In the genomic region with DNA sequence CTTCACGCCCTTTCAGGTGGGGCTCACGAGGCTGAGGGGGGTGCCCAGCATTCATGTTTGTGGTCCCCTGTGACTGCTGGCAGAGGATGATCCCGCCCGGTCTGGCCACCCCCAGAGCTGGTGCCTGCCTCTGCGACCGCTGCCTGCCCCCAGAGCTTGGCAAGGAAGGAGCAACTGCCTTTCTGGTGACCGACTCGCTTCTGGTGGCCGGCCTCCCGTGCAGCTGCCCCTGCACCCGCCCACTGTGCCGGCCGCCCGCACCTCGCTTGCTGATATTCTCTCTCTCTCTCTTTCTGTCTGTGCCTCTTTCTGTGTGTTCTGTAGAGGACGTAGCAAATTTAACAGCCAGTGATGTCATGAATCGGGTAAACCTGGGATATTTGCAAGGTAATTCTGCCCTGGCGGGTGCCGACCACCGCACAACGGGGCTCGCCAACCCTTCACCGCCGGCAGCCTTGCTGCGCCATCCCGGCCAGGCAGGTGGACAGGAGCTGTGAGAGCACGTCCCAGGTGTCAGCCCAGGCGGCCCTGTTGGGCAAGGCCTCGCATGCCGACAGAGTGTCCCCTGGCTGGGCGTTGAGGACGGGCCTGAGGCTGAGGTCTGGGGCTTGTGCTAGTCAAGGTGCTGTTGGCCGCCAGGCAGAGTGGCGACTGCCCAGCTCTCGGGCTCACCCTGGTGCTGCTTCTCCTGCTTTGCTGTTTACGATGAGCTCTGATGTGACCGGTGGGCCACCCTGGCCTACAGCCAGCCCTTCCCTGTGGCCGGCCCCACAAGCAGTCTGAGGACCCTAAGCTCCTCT, we compare ENCODE assay signal across 22 cellular contexts.
"Had no signal": no experiment of that assay in that cellular context is flagged by ENCODE, and none has a peak within 500 bp of the region (broad histone marks: within the 10 kb centered on the region; RNA-seq: fewer than 3 reads in every experiment).

No MANE protein-coding gene starts in this region.

- DNase-seq: activated CD4-positive, alpha-beta T cell treated with anti-CD3 and anti-CD28 coated beads for 48 hours; activated CD4-positive, alpha-beta T cell treated with anti-CD3 and anti-CD28 coated beads, Interleukin-2, amount 50 U/mL, for 4 hours; activated CD4-positive, CD25-positive, alpha-beta regulatory T cell treated with anti-CD3 and anti-CD28 coated beads, Interleukin-2, amount 50 U/mL, for 72 hours; activated CD8-positive, alpha-beta memory T cell treated with anti-CD3 and anti-CD28 coated beads, Interleukin-2, amount 50 U/mL, for 48 hours; activated CD8-positive, alpha-beta T cell treated with anti-CD3 and anti-CD28 coated beads, Interleukin-2, amount 10 ng/mL, durations not matched to agents 7 days and 5 days; activated naive CD4-positive, alpha-beta T cell treated with anti-CD3 and anti-CD28 coated beads, Interleukin-2, amount 50 U/mL, for 16 hours; activated T-cell treated with anti-CD3 and anti-CD28 coated beads, Interleukin-2, amount 50 U/mL, for 1 hour; aorta; caudate nucleus; NCI-H1092; NCI-H1417; NCI-H2029; NCI-H2107; NCI-H2171 treated with DMSO at 0.1 percent for 48 hours; NCI-H345; NCI-H510A; NCI-H526 treated with DMSO at 0.1 percent for 48 hours; NCI-H82; PC-3; SHP77 treated with DMSO at 0.1 percent for 48 hours had no signal

- H3K9me3 Mint-ChIP-seq: T-helper 1 cell treated with Interleukin-12 subunit alpha and Interleukin-12 subunit beta and Interleukin-4 antibody, amounts not matched to agents 30 μg/mL and 1 μg/mL, for 36 hours had no signal

- H3K4me3 ChIP-seq: breast epithelium had no signal

- H3K27ac Mint-ChIP-seq: activated CD8-positive, alpha-beta T cell treated with anti-CD3 and anti-CD28 coated beads, Interleukin-2, amount 10 ng/mL, durations not matched to agents 7 days and 5 days; T-helper 1 cell treated with Interleukin-12 subunit alpha and Interleukin-12 subunit beta and Interleukin-4 antibody, amounts not matched to agents 30 μg/mL and 1 μg/mL, for 36 hours had no signal

- H3K4me1 ChIP-seq: breast epithelium had no signal

- H3K9me3 ChIP-seq: breast epithelium had no signal

- H3K27ac ChIP-seq: breast epithelium had no signal

- H3K4me3 Mint-ChIP-seq: activated CD8-positive, alpha-beta T cell treated with anti-CD3 and anti-CD28 coated beads, Interleukin-2, amount 10 ng/mL, durations not matched to agents 7 days and 5 days; T-helper 1 cell treated with Interleukin-12 subunit alpha and Interleukin-12 subunit beta and Interleukin-4 antibody, amounts not matched to agents 30 μg/mL and 1 μg/mL, for 36 hours had no signal

- H3K36me3 ChIP-seq: breast epithelium had no signal

- ATAC-seq: activated CD8-positive, alpha-beta T cell treated with anti-CD3 and anti-CD28 coated beads, Interleukin-2, amount 10 ng/mL, durations not matched to agents 7 days and 5 days; PC-3 had no signal
